Comparison of ENCODE assay signal across 8 cellular contexts in genomic region chr6:71510057-71510713, GRCh38.
A peak's percentile ranks its signal among the peaks of the same experiment; 100 is the strongest.
DNase-seq lines count a peak whose midpoint lies in the region; ATAC-seq and TF ChIP-seq lines count a peak whose summit lies in the region.

No MANE protein-coding gene starts in this region.

- no peaks in the 10 kb centered on the region for H3K36me3 ChIP-seq in lung (ENCODE audit: control insufficient read depth in 2 of 2, insufficient read depth in 2 of 2, low read length in 2 of 2)

- no peaks in the 10 kb centered on the region for H3K9me3 ChIP-seq in lung (ENCODE audit: control insufficient read depth in 2 of 2, insufficient read depth in 1 of 2, low read length in 1 of 2)

- no peak overlapping the region for H3K4me3 Mint-ChIP-seq in effector memory CD8-positive, alpha-beta T cell

- H3K27ac ChIP-seq in lung (ENCODE audit: low read depth in 1 of 2, low read length in 1 of 2): no peak overlapping the region

- no peaks in the 10 kb centered on the region for H3K27me3 Mint-ChIP-seq in effector memory CD8-positive, alpha-beta T cell

- H3K36me3 Mint-ChIP-seq in effector memory CD8-positive, alpha-beta T cell (ENCODE audit: insufficient read depth): peaks cover 3% of the 10 kb centered on the region

- 49 to 66% methylated on average over 5 of the region's 5 CpGs for WGBS in lung, 2 donors

- peaks cover 0 to 2% of the 10 kb centered on the region in 2 donors for H3K9me3 Mint-ChIP-seq in effector memory CD8-positive, alpha-beta T cell

- H3K4me1 ChIP-seq in lung (ENCODE audit: control insufficient read depth in 2 of 2, insufficient read depth in 2 of 2, low read length in 2 of 2): no peaks in the 10 kb centered on the region

- H3K27ac Mint-ChIP-seq in effector memory CD8-positive, alpha-beta T cell: no peak overlapping the region

- no peaks in the 10 kb centered on the region for H3K4me1 Mint-ChIP-seq in effector memory CD8-positive, alpha-beta T cell (ENCODE audit: low read depth in 2 of 2)

- peak; percentile 83 for ATAC-seq in lung (ENCODE audit: insufficient read depth, low FRiP score)
- ATAC-seq in effector memory CD8-positive, alpha-beta T cell (replicated peaks): no peak

- H3K4me3 ChIP-seq in HFF-Myc (replicated peaks; ENCODE audit: low read depth, low read length) (no peak overlapping the region), lung (no peak overlapping the region)

- peak; percentile 65 for TF ChIP-seq CTCF in HFF-Myc (IDR thresholded peaks at IDR 0.05; ENCODE audit: low read depth, low read length, missing control alignments)
- TF ChIP-seq CTCF in lung (IDR thresholded peaks at IDR 0.05; ENCODE audit: control extremely low read depth, extremely low read depth): peak; percentile 51

- H3K27me3 ChIP-seq in lung (ENCODE audit: control insufficient read depth, insufficient read depth): no peaks in the 10 kb centered on the region

- DNase-seq in NCI-H187 (lab: John Stamatoyannopoulos, UW) (peak; percentile 1 to 28), NCI-H187 treated with DMSO at 0.1 percent for 48 hours (lab: John Stamatoyannopoulos, UW) (no peak), HFF-Myc (ENCODE audit: extremely low read depth, low read depth) (peak; percentile 72), NCI-H460 (ENCODE audit: extremely low read depth, low read depth) (peak; percentile 42), dermis blood vessel endothelial cell (peak; percentile 86), lung (ENCODE audit: low spot score) (peak; percentile 46), GDM1 (lab: John Stamatoyannopoulos, UW) (no peak)
- no peak for DNase-seq in effector memory CD8-positive, alpha-beta T cell

Comparison
In these comparisons a context has a peak if more than half of its experiments do, and no peak if none do; other contexts are left out.
1. DNase-seq: peak in NCI-H187 (2 of 2), HFF-Myc (single experiment), NCI-H460 (single experiment), dermis blood vessel endothelial cell (single experiment) and lung (single experiment); none in NCI-H187 treated with DMSO at 0.1 percent for 48 hours (single experiment), effector memory CD8-positive, alpha-beta T cell (0 of 3) and GDM1 (single experiment).